11 cellular contexts compared by ENCODE assay signal in genomic region chr17:38921756-38922411, GRCh38. TPM values are rescaled to one million over a fixed set of nuclear protein-coding genes. Genes with fewer than 3 reads are reported as not detected.
A peak's percentile ranks its signal among the peaks of the same experiment; 100 is the strongest.
DNase-seq lines count a peak whose midpoint lies in the region; ATAC-seq and TF ChIP-seq lines count a peak whose summit lies in the region.
"Had no signal": no experiment of that assay in that cellular context is flagged by ENCODE, and none has a peak within 500 bp of the region (broad histone marks: within the 10 kb centered on the region; RNA-seq: fewer than 3 reads in every experiment).

No MANE protein-coding gene starts in this region.

- CTCF ChIA-PET in activated CD4-positive, alpha-beta T cell treated with anti-CD3 and anti-CD28 coated beads for 36 hours (lab: Charles Lee) = interaction anchor here (0.7 to 1.2 kb wide), 5 partner anchors 15 to 45 kb away, joined by 3 to 8 read pairs (median 3); no protein-coding TSS in a partner anchor
- CTCF ChIA-PET in activated CD8-positive, alpha-beta T cell treated with anti-CD3 and anti-CD28 coated beads for 36 hours (lab: Charles Lee) = interaction anchor here (1.2 to 5.2 kb wide), 4 partner anchors 11 to 61 kb away, joined by 3 to 39 read pairs (median 10); no protein-coding TSS in a partner anchor

- peaks cover 30% of the 10 kb centered on the region for H3K36me3 Mint-ChIP-seq in activated CD4-positive, alpha-beta T cell treated with anti-CD3 and anti-CD28 coated beads for 36 hours (ENCODE audit: low read depth)
- peaks cover 23% of the 10 kb centered on the region for H3K36me3 Mint-ChIP-seq in activated CD8-positive, alpha-beta T cell treated with anti-CD3 and anti-CD28 coated beads for 36 hours (ENCODE audit: low read depth)
- H3K36me3 Mint-ChIP-seq in immature natural killer cell = peaks cover 5 to 25% (median 8%) of the 10 kb centered on the region in 3 donors

- DNase-seq in activated CD4-positive, alpha-beta T cell treated with anti-CD3 and anti-CD28 coated beads for 36 hours = no peak
- DNase-seq in activated CD4-positive, alpha-beta T cell treated with anti-CD3 and anti-CD28 coated beads for 1 hour = no peak
- DNase-seq in activated CD8-positive, alpha-beta T cell treated with anti-CD3 and anti-CD28 coated beads for 36 hours = no peak
- DNase-seq in immature natural killer cell (no peak), ureter (ENCODE audit: low spot score) (no peak), cerebellar cortex (ENCODE audit: low spot score) (no peak)
- DNase-seq: activated CD4-positive, CD25-positive, alpha-beta regulatory T cell treated with anti-CD3 and anti-CD28 coated beads, Interleukin-2, amount 50 U/mL, for 72 hours; NCI-H2171 had no signal

- intact Hi-C loops in activated CD4-positive, alpha-beta T cell treated with anti-CD3 and anti-CD28 coated beads for 36 hours (cut with DNase I, micrococcal nuclease) = no loop called here
- intact Hi-C loops in activated CD8-positive, alpha-beta T cell treated with anti-CD3 and anti-CD28 coated beads for 36 hours (cut with micrococcal nuclease) = no loop called here

- H3K4me3 Mint-ChIP-seq in activated CD4-positive, alpha-beta T cell treated with anti-CD3 and anti-CD28 coated beads for 36 hours = no peak overlapping the region
- no peak overlapping the region for H3K4me3 Mint-ChIP-seq in activated CD8-positive, alpha-beta T cell treated with anti-CD3 and anti-CD28 coated beads for 36 hours
- H3K4me3 Mint-ChIP-seq in immature natural killer cell = no peak overlapping the region

- H3K27ac ChIP-seq in temporal lobe (ENCODE audit: low read depth, low read length) = peak overlapping the region; percentile 27

- peak overlapping the region; percentile 78 for H3K27ac Mint-ChIP-seq in activated CD4-positive, alpha-beta T cell treated with anti-CD3 and anti-CD28 coated beads for 36 hours
- peak overlapping the region; percentile 62 for H3K27ac Mint-ChIP-seq in activated CD8-positive, alpha-beta T cell treated with anti-CD3 and anti-CD28 coated beads for 36 hours
- peak overlapping the region; percentile 9 to 82 (median 63) for H3K27ac Mint-ChIP-seq in immature natural killer cell

- H3K9me3 Mint-ChIP-seq in activated CD4-positive, alpha-beta T cell treated with anti-CD3 and anti-CD28 coated beads for 36 hours (ENCODE audit: low read depth) = no peaks in the 10 kb centered on the region
- no peaks in the 10 kb centered on the region for H3K9me3 Mint-ChIP-seq in activated CD8-positive, alpha-beta T cell treated with anti-CD3 and anti-CD28 coated beads for 36 hours
- no peaks in the 10 kb centered on the region for H3K9me3 Mint-ChIP-seq in immature natural killer cell

- no peak for TF ChIP-seq CTCF in activated CD8-positive, alpha-beta T cell treated with anti-CD3 and anti-CD28 coated beads for 36 hours (IDR thresholded peaks at IDR 0.05)

- peak; percentile 13 for ATAC-seq in activated CD4-positive, alpha-beta T cell treated with anti-CD3 and anti-CD28 coated beads for 36 hours
- no peak for ATAC-seq in activated CD8-positive, alpha-beta T cell treated with anti-CD3 and anti-CD28 coated beads for 36 hours
- no peak for ATAC-seq in GM19351 (IDR thresholded peaks at IDR 0.05; ENCODE audit: unreplicated experiment)
- ATAC-seq: left lung had no signal

- no peaks in the 10 kb centered on the region for H3K27me3 Mint-ChIP-seq in activated CD4-positive, alpha-beta T cell treated with anti-CD3 and anti-CD28 coated beads for 36 hours
- no peaks in the 10 kb centered on the region for H3K27me3 Mint-ChIP-seq in activated CD8-positive, alpha-beta T cell treated with anti-CD3 and anti-CD28 coated beads for 36 hours
- H3K27me3 Mint-ChIP-seq in immature natural killer cell (ENCODE audit: low read depth in 3 of 3) = peaks cover 10 to 12% (median 11%) of the 10 kb centered on the region in 3 donors

- POLR2A ChIA-PET in activated CD4-positive, alpha-beta T cell treated with anti-CD3 and anti-CD28 coated beads for 36 hours (lab: Charles Lee) = interaction anchor here (0.7 kb wide), 1 partner anchor 52 kb away, joined by 4 read pairs; the partner anchor contains the start of gene LASP1
- POLR2A ChIA-PET in activated CD8-positive, alpha-beta T cell treated with anti-CD3 and anti-CD28 coated beads for 36 hours (lab: Charles Lee) = interaction anchor here (0.7 to 1.7 kb wide), 15 partner anchors 11 to 123 kb away, joined by 3 to 5 read pairs (median 3); partner anchors contain the start of gene PIP4K2B

- peaks cover 45% of the 10 kb centered on the region for H3K4me1 Mint-ChIP-seq in activated CD4-positive, alpha-beta T cell treated with anti-CD3 and anti-CD28 coated beads for 36 hours
- H3K4me1 Mint-ChIP-seq in activated CD8-positive, alpha-beta T cell treated with anti-CD3 and anti-CD28 coated beads for 36 hours (ENCODE audit: low read depth) = peaks cover 54% of the 10 kb centered on the region
- H3K4me1 Mint-ChIP-seq in immature natural killer cell = peaks cover 42 to 56% of the 10 kb centered on the region in 2 donors

RNA-seq across cellular contexts. Expression of gene FBXO47, which starts 45.3 kb away (rescaled TPM):
- under 1 TPM; 0.11 to 0.16 TPM for total RNA-seq in activated CD4-positive, alpha-beta T cell treated with anti-CD3 and anti-CD28 coated beads for 36 hours
- total RNA-seq in activated CD8-positive, alpha-beta T cell treated with anti-CD3 and anti-CD28 coated beads for 36 hours = not detected
- not detected for polyA plus RNA-seq in immature natural killer cell
- total RNA-seq in temporal lobe (not detected), ureter (not detected)
- total RNA-seq: left lung had no signal

RNA-seq across cellular contexts. Expression of gene LASP1, which starts 52.0 kb away (rescaled TPM):
- total RNA-seq in activated CD4-positive, alpha-beta T cell treated with anti-CD3 and anti-CD28 coated beads for 36 hours = 100 to 1,000 TPM; 119 to 144 TPM
- 100 to 1,000 TPM; 135 to 139 TPM for total RNA-seq in activated CD8-positive, alpha-beta T cell treated with anti-CD3 and anti-CD28 coated beads for 36 hours
- 100 to 1,000 TPM in 1 of 3 donors, 10 to 100 TPM in 2; 94.3 to 171 (median 96.5) TPM for polyA plus RNA-seq in immature natural killer cell
- 53.1 TPM for total RNA-seq in temporal lobe
- 126 TPM for total RNA-seq in ureter
